ENCODE assay signal across 1 cellular context in the genomic region with DNA sequence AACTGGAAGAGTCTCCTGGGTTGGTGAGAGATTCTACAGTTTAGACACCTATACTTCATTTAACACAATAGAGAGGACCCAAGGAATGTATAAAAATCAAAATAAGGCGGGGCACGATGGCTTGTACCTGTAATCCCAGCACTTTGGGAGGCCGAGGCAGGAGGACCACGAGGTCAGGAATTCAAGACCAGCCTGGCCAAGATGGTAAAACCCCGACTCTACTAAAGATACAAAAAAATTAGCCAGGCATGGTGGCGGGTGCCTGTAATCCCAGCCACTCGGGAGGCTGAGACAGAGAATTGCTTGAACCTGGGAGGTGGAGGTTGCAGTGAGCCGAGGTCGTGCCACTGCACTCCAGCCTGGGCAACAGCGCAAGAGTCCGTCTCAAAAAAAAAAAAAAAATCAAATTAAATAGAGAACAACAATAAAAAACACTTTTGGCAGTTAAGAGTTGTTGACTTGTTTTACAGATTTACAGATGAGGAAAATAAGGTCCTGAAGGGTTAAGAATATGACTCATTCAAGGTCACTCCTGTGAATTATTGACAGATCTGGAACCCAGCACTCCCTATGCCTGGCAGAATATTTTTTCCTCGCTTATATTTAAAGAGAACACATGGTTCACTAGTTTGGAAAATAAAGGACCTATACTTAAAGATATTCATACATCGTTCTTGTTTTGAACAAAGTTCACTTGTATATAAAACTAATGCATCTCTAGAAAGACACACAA.
TF ChIP-seq lines count a peak whose summit lies in the region.

No MANE protein-coding gene starts in this region.

TF ChIP-seq in A549, 52 proteins besides CTCF, POLR2A, EP300 and RAD21 (continued from another document):
- TF ChIP-seq, protein P1, sequence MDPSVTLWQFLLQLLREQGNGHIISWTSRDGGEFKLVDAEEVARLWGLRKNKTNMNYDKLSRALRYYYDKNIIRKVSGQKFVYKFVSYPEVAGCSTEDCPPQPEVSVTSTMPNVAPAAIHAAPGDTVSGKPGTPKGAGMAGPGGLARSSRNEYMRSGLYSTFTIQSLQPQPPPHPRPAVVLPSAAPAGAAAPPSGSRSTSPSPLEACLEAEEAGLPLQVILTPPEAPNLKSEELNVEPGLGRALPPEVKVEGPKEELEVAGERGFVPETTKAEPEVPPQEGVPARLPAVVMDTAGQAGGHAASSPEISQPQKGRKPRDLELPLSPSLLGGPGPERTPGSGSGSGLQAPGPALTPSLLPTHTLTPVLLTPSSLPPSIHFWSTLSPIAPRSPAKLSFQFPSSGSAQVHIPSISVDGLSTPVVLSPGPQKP (IDR thresholded peaks at IDR 0.05; ENCODE audit: low read depth, low read length) = no peak
- TF ChIP-seq, protein P2, sequence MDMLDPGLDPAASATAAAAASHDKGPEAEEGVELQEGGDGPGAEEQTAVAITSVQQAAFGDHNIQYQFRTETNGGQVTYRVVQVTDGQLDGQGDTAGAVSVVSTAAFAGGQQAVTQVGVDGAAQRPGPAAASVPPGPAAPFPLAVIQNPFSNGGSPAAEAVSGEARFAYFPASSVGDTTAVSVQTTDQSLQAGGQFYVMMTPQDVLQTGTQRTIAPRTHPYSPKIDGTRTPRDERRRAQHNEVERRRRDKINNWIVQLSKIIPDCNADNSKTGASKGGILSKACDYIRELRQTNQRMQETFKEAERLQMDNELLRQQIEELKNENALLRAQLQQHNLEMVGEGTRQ (IDR thresholded peaks at IDR 0.05) = no peak
- no peak for TF ChIP-seq CEBPB (IDR thresholded peaks at IDR 0.05)
- TF ChIP-seq, protein P3, sequence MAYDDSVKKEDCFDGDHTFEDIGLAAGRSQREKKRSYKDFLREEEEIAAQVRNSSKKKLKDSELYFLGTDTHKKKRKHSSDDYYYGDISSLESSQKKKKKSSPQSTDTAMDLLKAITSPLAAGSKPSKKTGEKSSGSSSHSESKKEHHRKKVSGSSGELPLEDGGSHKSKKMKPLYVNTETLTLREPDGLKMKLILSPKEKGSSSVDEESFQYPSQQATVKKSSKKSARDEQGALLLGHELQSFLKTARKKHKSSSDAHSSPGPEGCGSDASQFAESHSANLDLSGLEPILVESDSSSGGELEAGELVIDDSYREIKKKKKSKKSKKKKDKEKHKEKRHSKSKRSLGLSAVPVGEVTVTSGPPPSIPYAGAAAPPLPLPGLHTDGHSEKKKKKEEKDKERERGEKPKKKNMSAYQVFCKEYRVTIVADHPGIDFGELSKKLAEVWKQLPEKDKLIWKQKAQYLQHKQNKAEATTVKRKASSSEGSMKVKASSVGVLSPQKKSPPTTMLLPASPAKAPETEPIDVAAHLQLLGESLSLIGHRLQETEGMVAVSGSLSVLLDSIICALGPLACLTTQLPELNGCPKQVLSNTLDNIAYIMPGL (CRISPR knock-in tag; IDR thresholded peaks at IDR 0.05; ENCODE audit: borderline replicate concordance) = no peak
- TF ChIP-seq HOXA7 (CRISPR knock-in tag; IDR thresholded peaks at IDR 0.05) = no peak
- no peak for TF ChIP-seq RFX5 (IDR thresholded peaks at IDR 0.05)
- TF ChIP-seq CHD4 (IDR thresholded peaks at IDR 0.05; ENCODE audit: borderline replicate concordance) = no peak
- TF ChIP-seq FOSB (CRISPR knock-in tag; IDR thresholded peaks at IDR 0.05) = no peak
- TF ChIP-seq GATA3 (IDR thresholded peaks at IDR 0.05; ENCODE audit: borderline replicate concordance) = peak; percentile 23; the same call in 1 of the 2 replicates
- TF ChIP-seq JUNB (IDR thresholded peaks at IDR 0.05) = 0 out of 2 replicates have a peak, but pooled peaks have one; percentile 22
- TF ChIP-seq, protein P4, sequence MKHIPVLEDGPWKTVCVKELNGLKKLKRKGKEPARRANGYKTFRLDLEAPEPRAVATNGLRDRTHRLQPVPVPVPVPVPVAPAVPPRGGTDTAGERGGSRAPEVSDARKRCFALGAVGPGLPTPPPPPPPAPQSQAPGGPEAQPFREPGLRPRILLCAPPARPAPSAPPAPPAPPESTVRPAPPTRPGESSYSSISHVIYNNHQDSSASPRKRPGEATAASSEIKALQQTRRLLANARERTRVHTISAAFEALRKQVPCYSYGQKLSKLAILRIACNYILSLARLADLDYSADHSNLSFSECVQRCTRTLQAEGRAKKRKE (CRISPR knock-in tag; IDR thresholded peaks at IDR 0.05; ENCODE audit: low read depth) = no peak
